Comparison of ENCODE assay signal across 16 cellular contexts in genomic region chr2:61249521-61250071, GRCh38.
A peak's percentile ranks its signal among the peaks of the same experiment; 100 is the strongest.
DNase-seq lines count a peak whose midpoint lies in the region; ATAC-seq and TF ChIP-seq lines count a peak whose summit lies in the region.
"Had no signal": no experiment of that assay in that cellular context is flagged by ENCODE, and none has a peak within 500 bp of the region (broad histone marks: within the 10 kb centered on the region; RNA-seq: fewer than 3 reads in every experiment).

No MANE protein-coding gene starts in this region.

- TF ChIP-seq CTCF in right atrium auricular region (IDR thresholded peaks at IDR 0.05) (no peak), H9 (conservative IDR thresholded peaks at IDR 0.05) (no peak)

- peaks cover 29% of the 10 kb centered on the region for H3K36me3 ChIP-seq in right atrium auricular region

- ATAC-seq in left ventricle myocardium superior, result peak; percentile 90
- ATAC-seq in effector memory CD8-positive, alpha-beta T cell (replicated peaks), result no peak
- ATAC-seq in left colon, result no peak
- ATAC-seq: CD8-positive, alpha-beta T cell; GM23338 had no signal

- no peak overlapping the region for H3K4me3 ChIP-seq in right atrium auricular region
- H3K4me3 ChIP-seq: GM23338 had no signal

- no peak overlapping the region for H2BK15ac ChIP-seq in H9 (ENCODE audit: low read depth, low read length)

- DNase-seq in left ventricle myocardium superior, result no peak
- no peak for DNase-seq in right atrium auricular region (ENCODE audit: low spot score)
- no peak for DNase-seq in H9
- no peak for DNase-seq in effector memory CD8-positive, alpha-beta T cell
- DNase-seq in stimulated activated CD4-positive, alpha-beta T cell treated with anti-CD3 and anti-CD28 coated beads, Interleukin-2, amount 100 ng/mL, for 24 hours, result no peak
- DNase-seq in middle frontal gyrus (ENCODE audit: extremely low spot score, low spot score), result no peak
- DNase-seq in left colon, result no peak
- DNase-seq: CD8-positive, alpha-beta T cell; COR-L47; DMS153; DMS79 treated with DMSO at 0.1 percent for 48 hours; EL; GDM1; H7 had no signal

- no peak overlapping the region for H4K8ac ChIP-seq in H9 (replicated peaks; ENCODE audit: insufficient read length, low read depth, low read length)

- peaks cover 14 to 50% (median 45%) of the 10 kb centered on the region in 3 experiments for H3K36me3 Mint-ChIP-seq in H9 (ENCODE audit: insufficient read depth in 1 of 3, low read depth in 3 of 3)
- peaks cover 54% of the 10 kb centered on the region for H3K36me3 Mint-ChIP-seq in effector memory CD8-positive, alpha-beta T cell (ENCODE audit: insufficient read depth)

- H2BK5ac ChIP-seq in H9 (ENCODE audit: insufficient read length, low read length), result no peak overlapping the region

- no peak overlapping the region for H2AFZ ChIP-seq in H9 (ENCODE audit: low read length)
- H2AFZ ChIP-seq: GM23338 had no signal

- no peaks in the 10 kb centered on the region for H3K79me1 ChIP-seq in H9 (ENCODE audit: insufficient read depth, low read depth, low read length, poor library complexity, severe bottlenecking)

- no peaks in the 10 kb centered on the region for H3K4me1 Mint-ChIP-seq in H9
- peaks cover 0 to 7% of the 10 kb centered on the region in 2 donors for H3K4me1 Mint-ChIP-seq in effector memory CD8-positive, alpha-beta T cell (ENCODE audit: low read depth in 2 of 2)
- H3K4me1 Mint-ChIP-seq: CD14-positive monocyte, GM23338 had no signal

- no peaks in the 10 kb centered on the region for H3K23me2 ChIP-seq in H9 (ENCODE audit: insufficient read length, low read depth, low read length, poor library complexity, severe bottlenecking)

- H3K27me3 Mint-ChIP-seq in H9 (ENCODE audit: low read depth), result no peaks in the 10 kb centered on the region
- no peaks in the 10 kb centered on the region for H3K27me3 Mint-ChIP-seq in effector memory CD8-positive, alpha-beta T cell

- H3K9ac ChIP-seq in H9 (ENCODE audit: extremely low read depth, insufficient read length, low read length), result no peak overlapping the region

- H3T11ph ChIP-seq in H9 (ENCODE audit: low read length), result no peak overlapping the region

- no peak overlapping the region for H4K91ac ChIP-seq in H9 (ENCODE audit: insufficient read length, low read depth, low read length)

- peak overlapping the region in 2 of 3 experiments; percentile 46 to 90; a peak in 3 of 7 replicates for H3K27ac Mint-ChIP-seq in H9
- H3K27ac Mint-ChIP-seq in effector memory CD8-positive, alpha-beta T cell, result peak overlapping the region; percentile 57 to 66
- H3K27ac Mint-ChIP-seq: CD8-positive, alpha-beta T cell; GM23338 had no signal

- WGBS in H9 (ENCODE audit: extremely low coverage, insufficient read length, low lambda C conversion rate), result no CpG with 5 or more reads among the region's 9 CpGs

- no peak overlapping the region for H2BK20ac ChIP-seq in H9 (ENCODE audit: low read depth, low read length, poor library complexity, severe bottlenecking)

- peaks cover 0 to under 1% of the 10 kb centered on the region in 2 donors for H3K4me1 ChIP-seq in right atrium auricular region
- no peaks in the 10 kb centered on the region for H3K4me1 ChIP-seq in H9 (ENCODE audit: insufficient read depth, low read length)

- H4K5ac ChIP-seq in H9 (ENCODE audit: insufficient read length, low read depth, low read length), result no peak overlapping the region

- no peak overlapping the region for H3K4ac ChIP-seq in H9 (ENCODE audit: low read depth, low read length)

- H4K20me1 ChIP-seq in H9 (ENCODE audit: control insufficient read depth, insufficient read depth, insufficient read length), result no peaks in the 10 kb centered on the region

- no peak overlapping the region for H3K27ac ChIP-seq in right atrium auricular region
- H3K27ac ChIP-seq in H9 (ENCODE audit: insufficient read length, low read depth, low read length), result no peak overlapping the region

- H3K79me2 ChIP-seq in H9 (ENCODE audit: insufficient read depth, low read length), result no peaks in the 10 kb centered on the region

- H3K4me2 ChIP-seq in H9 (ENCODE audit: insufficient read depth, insufficient read length, low read length), result no peak overlapping the region
- H3K4me2 ChIP-seq: GM23338 had no signal

- no peak overlapping the region for H3K4me3 Mint-ChIP-seq in H9
- no peak overlapping the region for H3K4me3 Mint-ChIP-seq in effector memory CD8-positive, alpha-beta T cell
- H3K4me3 Mint-ChIP-seq: CD14-positive monocyte; CD8-positive, alpha-beta T cell; GM23338 had no signal

- H3K23ac ChIP-seq in H9 (ENCODE audit: insufficient read length, low read depth, low read length), result no peak overlapping the region

- H3K9me3 ChIP-seq in right atrium auricular region (no peaks in the 10 kb centered on the region), H9 (ENCODE audit: control insufficient read depth, low read depth, low read length) (no peaks in the 10 kb centered on the region)

- no peak overlapping the region for H2BK12ac ChIP-seq in H9 (ENCODE audit: insufficient read length, low read depth, low read length)

- H3K56ac ChIP-seq in H9 (ENCODE audit: insufficient read length, low read depth, low read length), result no peak overlapping the region

- intact Hi-C loops in left ventricle myocardium superior (cut with micrococcal nuclease) (no loop called here), left colon (cut with DNase I, micrococcal nuclease) (no loop called here)

- no peak overlapping the region for H3K18ac ChIP-seq in H9 (ENCODE audit: insufficient read length, low read depth, low read length)

- H3K14ac ChIP-seq in H9 (ENCODE audit: insufficient read depth, low read length), result no peak overlapping the region

- H2BK120ac ChIP-seq in H9 (ENCODE audit: low read depth, low read length, poor library complexity, severe bottlenecking), result no peak overlapping the region

- no peak overlapping the region for H2AK5ac ChIP-seq in H9 (ENCODE audit: insufficient read length, low read length)

- H3K27me3 ChIP-seq in right atrium auricular region, result no peaks in the 10 kb centered on the region
- no peaks in the 10 kb centered on the region for H3K27me3 ChIP-seq in H9 (ENCODE audit: insufficient read depth, low read length)

- no peaks in the 10 kb centered on the region for H3K9me3 Mint-ChIP-seq in H9
- H3K9me3 Mint-ChIP-seq in effector memory CD8-positive, alpha-beta T cell, result no peaks in the 10 kb centered on the region
- H3K9me3 Mint-ChIP-seq: CD14-positive monocyte; CD8-positive, alpha-beta T cell; GM23338 had no signal
